2 cellular contexts compared by ENCODE assay signal in genomic region chr4:103946621-103947268, GRCh38.
TF ChIP-seq lines count a peak whose summit lies in the region.

No MANE protein-coding gene starts in this region.

TF ChIP-seq in GM23338, 12 proteins besides CTCF, POLR2A, EP300 and RAD21:
- 0 out of 2 replicates have a peak, but pooled peaks have one; percentile 3 for TF ChIP-seq ZNF462 (CRISPR knock-in tag; IDR thresholded peaks at IDR 0.05)
- TF ChIP-seq NANOG (IDR thresholded peaks at IDR 0.05; ENCODE audit: borderline replicate concordance), result peak; percentile 51; the same call in 1 of the 2 replicates

TF ChIP-seq in H1, 55 proteins besides CTCF, POLR2A, EP300 and RAD21:
- peak; percentile 8 for TF ChIP-seq ASH2L (IDR thresholded peaks at IDR 0.05; ENCODE audit: low read length)
